In the genomic region with DNA sequence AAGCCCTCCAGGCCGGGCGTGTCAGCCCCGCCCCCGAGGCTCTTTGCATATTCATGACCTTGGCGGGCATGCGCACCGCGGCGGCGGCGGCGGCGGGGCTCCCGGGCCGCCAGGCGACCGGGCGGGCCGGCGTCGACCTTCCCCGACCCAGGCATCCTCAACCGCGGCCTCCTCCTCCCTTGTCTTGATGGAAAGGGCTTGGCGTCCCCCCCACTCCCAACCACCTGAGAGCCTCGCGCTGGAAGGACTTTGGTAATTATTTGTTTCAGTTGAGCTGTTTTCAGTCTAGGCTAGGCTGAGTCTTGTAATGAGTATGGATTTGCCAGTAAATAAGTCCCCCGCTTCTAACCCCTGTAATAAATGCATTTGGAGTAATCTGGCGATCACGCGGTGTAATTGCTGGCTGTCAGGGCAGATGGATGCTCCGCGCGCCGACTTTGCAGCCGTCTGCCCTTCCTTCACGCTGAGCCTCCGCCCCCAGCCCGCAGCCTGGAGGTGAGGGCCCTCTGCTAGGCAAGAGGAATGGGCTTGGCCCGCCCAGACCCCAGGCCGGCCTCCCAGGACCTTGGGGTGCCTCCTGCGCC, we compare ENCODE assay signal across 7 cellular contexts. TPM values are rescaled to one million over a fixed set of nuclear protein-coding genes. Genes with fewer than 3 reads are reported as not detected.
DNase-seq lines count a peak whose midpoint lies in the region; ATAC-seq and TF ChIP-seq lines count a peak whose summit lies in the region.

No MANE protein-coding gene starts in this region.

- peaks cover 9 to 64% (median 29%) of the 10 kb centered on the region in 9 donors for H3K4me1 ChIP-seq in heart right ventricle
- no peaks in the 10 kb centered on the region for H3K4me1 ChIP-seq in aorta (ENCODE audit: control insufficient read depth in 1 of 2, insufficient read depth in 2 of 2, low read length in 2 of 2)

- TF ChIP-seq CTCF in heart right ventricle (IDR thresholded peaks at IDR 0.05) = no peak

- peak overlapping the region in 9 of 10 donors; percentile 22 to 48 (median 44) for H3K4me3 ChIP-seq in heart right ventricle
- peak overlapping the region in 1 of 2 donors; percentile 1 for H3K4me3 ChIP-seq in aorta (ENCODE audit: low read length in 2 of 2)

- no peaks in the 10 kb centered on the region for H3K9me3 ChIP-seq in heart right ventricle
- no peaks in the 10 kb centered on the region for H3K9me3 ChIP-seq in aorta (ENCODE audit: control insufficient read depth, low read length)

- peaks cover 0 to 32% (median 6%) of the 10 kb centered on the region in 7 donors for H3K27me3 ChIP-seq in heart right ventricle
- no peaks in the 10 kb centered on the region for H3K27me3 ChIP-seq in aorta (ENCODE audit: control insufficient read depth in 1 of 2, insufficient read depth in 2 of 2, low read length in 1 of 2)

- H3K36me3 ChIP-seq in heart right ventricle = no peaks in the 10 kb centered on the region
- no peaks in the 10 kb centered on the region for H3K36me3 ChIP-seq in aorta (ENCODE audit: control insufficient read depth in 1 of 2, insufficient read depth in 2 of 2, low read length in 1 of 2)

- intact Hi-C loops in heart right ventricle (cut with DNase I) (no loop called here), aorta (cut with DNase I) (no loop called here)

- no peak overlapping the region for H3K27ac ChIP-seq in heart right ventricle
- H3K27ac ChIP-seq in aorta (ENCODE audit: low read depth in 1 of 2, low read length in 2 of 2) = no peak overlapping the region

- WGBS in heart right ventricle, 2 donors = 4 to 7% methylated on average over 42 of the region's 42 CpGs
- WGBS in aorta, 2 donors = 2 to 3% methylated on average over 26 to 42 of the region's 42 CpGs

- DNase-seq in NCI-H82 treated with DMSO at 0.1 percent for 48 hours (lab: John Stamatoyannopoulos, UW; ENCODE audit: unreplicated experiment) (peak; percentile 53), activated gamma-delta T cell (lab: John Stamatoyannopoulos, UW) (peak; percentile 36), heart right ventricle (peak; percentile 30 to 66), renal cortical epithelial cell (ENCODE audit: low read depth) (peak; percentile 14), aorta (peak; percentile 64 to 87)

- ATAC-seq in GM19035 (IDR thresholded peaks at IDR 0.05; ENCODE audit: unreplicated experiment) (peak; percentile 67), heart right ventricle (peak in 2 of 8 donors; percentile 38 to 44), aorta (ENCODE audit: low FRiP score) (no peak), HG03439 (IDR thresholded peaks at IDR 0.05; ENCODE audit: unreplicated experiment) (no peak)

RNA-seq across cellular contexts. Expression of gene FLRT1, which starts 25.2 kb away (rescaled TPM):
- total RNA-seq in heart right ventricle (under 1 TPM; 0.17 to 0.83 (median 0.39) TPM), renal cortical epithelial cell (0.05 TPM in 1 of 2 replicates, not detected in the other), aorta (under 1 TPM; 0.10 to 0.60 TPM)
- polyA plus RNA-seq in heart right ventricle (under 1 TPM; 0.22 to 0.44 TPM), aorta (not detected)

Comparison
In these comparisons a context has a peak if more than half of its experiments do, and no peak if none do; other contexts are left out.
1. DNase-seq: peak in every context shown above with its lines; median percentile 76 in aorta; 53 in NCI-H82 treated with DMSO at 0.1 percent for 48 hours; 48 in heart right ventricle; 36 in activated gamma-delta T cell; 14 in renal cortical epithelial cell.